Comparison of ENCODE assay signal across 22 cellular contexts in the genomic region with DNA sequence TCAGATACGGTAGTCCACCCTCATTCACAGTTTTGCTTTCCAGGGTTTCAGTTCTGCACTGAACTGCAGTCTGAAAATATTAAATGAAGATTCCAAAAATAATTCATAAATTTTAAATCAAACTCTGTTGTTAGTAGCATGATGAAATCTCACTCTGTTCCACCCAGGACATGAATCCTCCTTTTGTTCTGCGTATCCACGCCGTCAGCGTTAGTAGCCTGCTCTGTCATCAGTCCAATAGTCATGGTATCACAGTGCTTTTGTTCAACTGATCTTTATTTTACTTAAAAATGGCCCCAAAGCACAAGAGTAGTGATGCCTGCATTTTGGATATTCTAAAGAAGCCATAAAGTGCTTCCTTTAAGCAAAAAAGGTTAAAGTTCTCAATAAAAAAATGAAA. TPM values are rescaled to one million over a fixed set of nuclear protein-coding genes. Genes with fewer than 3 reads are reported as not detected.
DNase-seq lines count a peak whose midpoint lies in the region; ATAC-seq and TF ChIP-seq lines count a peak whose summit lies in the region.
"Had no signal": no experiment of that assay in that cellular context is flagged by ENCODE, and none has a peak within 500 bp of the region (broad histone marks: within the 10 kb centered on the region; RNA-seq: fewer than 3 reads in every experiment).

No MANE protein-coding gene starts in this region.

- peak; percentile 61 for DNase-seq in inferior parietal cortex (ENCODE audit: extremely low spot score)
- DNase-seq in substantia nigra (lab: John Stamatoyannopoulos, UW): peak in 24 of 49 donors; percentile 2 to 60 (median 11)
- DNase-seq in stimulated activated naive CD4-positive, alpha-beta T cell treated with Interleukin-2 at 50 U/mL for 16 hours (lab: John Stamatoyannopoulos, UW): no peak
- DNase-seq in activated effector memory CD4-positive, alpha-beta T cell treated with Interleukin-2 at 50 U/mL for 16 hours: no peak
- DNase-seq in upper lobe of left lung: no peak
- DNase-seq: Caco-2; CD4-positive, alpha-beta T cell; DMS 273 treated with DMSO at 0.1 percent for 48 hours; DMS79 treated with DMSO at 0.1 percent for 48 hours; MM.1S; NCI-H1048; NCI-H1436; NCI-H187 treated with DMSO at 0.1 percent for 48 hours; NCI-H2107; NCI-H69; NK-92 treated with Interleukin-12 subunit alpha and Interleukin-12 subunit beta, amount 100 ng/mL, for 24 hours; SHP77 treated with DMSO at 0.1 percent for 48 hours had no signal

- H3K4me1 ChIP-seq in BLaER1 (no peaks in the 10 kb centered on the region), upper lobe of left lung (no peaks in the 10 kb centered on the region)
- H3K4me1 ChIP-seq: Caco-2 had no signal

- H3K27ac ChIP-seq in BLaER1: no peak overlapping the region
- H3K27ac ChIP-seq in angular gyrus (ENCODE audit: low read depth, low read length): peak overlapping the region; percentile 86
- H3K27ac ChIP-seq in substantia nigra (ENCODE audit: low read depth, low read length, poor library complexity, severe bottlenecking): peak overlapping the region; percentile 74
- no peak overlapping the region for H3K27ac ChIP-seq in upper lobe of left lung
- H3K27ac ChIP-seq: RWPE1 had no signal

- H3K9me3 ChIP-seq in BLaER1: no peaks in the 10 kb centered on the region
- no peaks in the 10 kb centered on the region for H3K9me3 ChIP-seq in upper lobe of left lung
- H3K9me3 ChIP-seq: Caco-2 had no signal

- no peak for ATAC-seq in upper lobe of left lung (ENCODE audit: low FRiP score in 2 of 2)
- ATAC-seq: K562, SK-N-SH treated with all-trans-retinoic acid at 6 μM for 48 hours had no signal

- no peak overlapping the region for H3K4me3 ChIP-seq in BLaER1
- no peak overlapping the region for H3K4me3 ChIP-seq in upper lobe of left lung
- H3K4me3 ChIP-seq: K562 had no signal

- WGBS in upper lobe of left lung, 2 donors: 96 to 98% methylated on average over 5 of the region's 5 CpGs

- H3K9ac ChIP-seq in BLaER1: 0 out of 2 replicates have a peak overlapping the region, but pooled peaks have one; percentile 3

- no peak for TF ChIP-seq CTCF in upper lobe of left lung (IDR thresholded peaks at IDR 0.05)

- no peak for TF ChIP-seq POLR2A in upper lobe of left lung (IDR thresholded peaks at IDR 0.05)

- H3K4me2 ChIP-seq in BLaER1: no peak overlapping the region

- H3K27me3 ChIP-seq in BLaER1 (no peaks in the 10 kb centered on the region), upper lobe of left lung (no peaks in the 10 kb centered on the region)

- H3K36me3 ChIP-seq in BLaER1: peaks cover 99% of the 10 kb centered on the region
- peaks cover 10 to 81% (median 28%) of the 10 kb centered on the region in 4 donors for H3K36me3 ChIP-seq in upper lobe of left lung

- no peak for TF ChIP-seq EP300 in upper lobe of left lung (IDR thresholded peaks at IDR 0.05)

- no peaks in the 10 kb centered on the region for H4K20me1 ChIP-seq in BLaER1

RNA-seq across cellular contexts. Expression of a gene that starts 23.9 kb away (rescaled TPM):
- 10 to 100 TPM; 24.8 to 48.6 (median 34.6) TPM for total RNA-seq in upper lobe of left lung

RNA-seq across cellular contexts. Expression of a gene that starts 41.2 kb away (rescaled TPM):
- 100 to 1,000 TPM in 4 of 6 donors, 10 to 100 TPM in 2; 37.4 to 258 (median 121) TPM for total RNA-seq in upper lobe of left lung

Comparison
In these comparisons a context has a peak if more than half of its experiments do, and no peak if none do; other contexts are left out.
1. H3K27ac ChIP-seq: peak in angular gyrus (single experiment) and substantia nigra (single experiment); none in BLaER1 (single experiment) and upper lobe of left lung (0 of 4).